ENCODE assay signal across 8 cellular contexts in genomic region chr1:87684786-87685185, GRCh38.
DNase-seq lines count a peak whose midpoint lies in the region; ATAC-seq and TF ChIP-seq lines count a peak whose summit lies in the region.

No MANE protein-coding gene starts in this region.

- peaks cover 11% of the 10 kb centered on the region for H3K27me3 ChIP-seq in H7 (ENCODE audit: control insufficient read depth, insufficient read depth, low read length)
- H3K27me3 ChIP-seq in left ventricle myocardium inferior (ENCODE audit: low read depth), result no peaks in the 10 kb centered on the region
- H3K27me3 ChIP-seq in sigmoid colon, result no peaks in the 10 kb centered on the region

- no peak for TF ChIP-seq EP300 in sigmoid colon (IDR thresholded peaks at IDR 0.05)

- no peak for TF ChIP-seq POLR2A in sigmoid colon (IDR thresholded peaks at IDR 0.05)

- DNase-seq in H7, result no peak
- DNase-seq in left ventricle myocardium inferior, result no peak
- no peak for DNase-seq in sigmoid colon
- DNase-seq in NK-92 (lab: John Stamatoyannopoulos, UW; ENCODE audit: unreplicated experiment), result no peak
- DNase-seq in germinal center (ENCODE audit: low spot score), result no peak

- H3K4me3 ChIP-seq in H7 (ENCODE audit: insufficient read depth, low read depth, low read length) (peak overlapping the region; percentile 6; the same call in 1 of the 2 replicates), left ventricle myocardium inferior (peak overlapping the region; percentile 66), sigmoid colon (peak overlapping the region in 3 of 4 donors; percentile 40 to 52 (median 48))

- peak overlapping the region; percentile 66 for H3K27ac ChIP-seq in left ventricle myocardium inferior (replicated peaks)
- H3K27ac ChIP-seq in sigmoid colon, result peak overlapping the region; percentile 5 to 77 (median 72)

- peak; percentile 32; the same call in 1 of the 3 replicates for ATAC-seq in SK-N-SH treated with all-trans-retinoic acid at 6 μM for 48 hours
- ATAC-seq in GM18511 (IDR thresholded peaks at IDR 0.05; ENCODE audit: unreplicated experiment), result no peak
- no peak for ATAC-seq in GM21526 (IDR thresholded peaks at IDR 0.05; ENCODE audit: low FRiP score, unreplicated experiment)

- 8 to 46% methylated on average over 6 of the region's 6 CpGs for WGBS in sigmoid colon, 2 donors

- TF ChIP-seq CTCF in left ventricle myocardium inferior (IDR thresholded peaks at IDR 0.05; ENCODE audit: borderline replicate concordance), result no peak
- no peak for TF ChIP-seq CTCF in sigmoid colon (IDR thresholded peaks at IDR 0.05)

- H3K9me3 ChIP-seq in left ventricle myocardium inferior (replicated peaks) (peaks cover 1% of the 10 kb centered on the region), sigmoid colon (no peaks in the 10 kb centered on the region)

- H3K36me3 ChIP-seq in H7 (replicated peaks; ENCODE audit: control insufficient read depth, insufficient read depth, low read length), result no peaks in the 10 kb centered on the region
- no peaks in the 10 kb centered on the region for H3K36me3 ChIP-seq in left ventricle myocardium inferior
- no peaks in the 10 kb centered on the region for H3K36me3 ChIP-seq in sigmoid colon

- intact Hi-C loops in left ventricle myocardium inferior (cut with micrococcal nuclease) (no loop called here), sigmoid colon (cut with DNase I) (loop anchor here (5.0 to 10.0 kb wide), 3 partner anchors 203 to 380 kb away; no protein-coding TSS in a partner anchor)

- H3K4me1 ChIP-seq in left ventricle myocardium inferior, result peaks cover 21% of the 10 kb centered on the region
- H3K4me1 ChIP-seq in sigmoid colon, result peaks cover 0 to 35% (median 30%) of the 10 kb centered on the region in 4 donors

TF ChIP-seq in SK-N-SH treated with all-trans-retinoic acid at 6 μM for 48 hours, 23 proteins besides CTCF, POLR2A, EP300 and RAD21:
- TF ChIP-seq ZFP3 (CRISPR knock-in tag; IDR thresholded peaks at IDR 0.05), result no peak
- no peak for TF ChIP-seq ZNF70 (CRISPR knock-in tag; IDR thresholded peaks at IDR 0.05)
- no peak for TF ChIP-seq TOX (CRISPR knock-in tag; IDR thresholded peaks at IDR 0.05; ENCODE audit: borderline replicate concordance)
- no peak for TF ChIP-seq ZNF8 (CRISPR knock-in tag; IDR thresholded peaks at IDR 0.05)
- TF ChIP-seq TSHZ2 (CRISPR knock-in tag; IDR thresholded peaks at IDR 0.05), result no peak
- no peak for TF ChIP-seq GLIS3 (CRISPR knock-in tag; IDR thresholded peaks at IDR 0.05)
- TF ChIP-seq ARNTL (CRISPR knock-in tag; IDR thresholded peaks at IDR 0.05; ENCODE audit: borderline replicate concordance, low read depth), result no peak
- TF ChIP-seq PATZ1 (CRISPR knock-in tag; IDR thresholded peaks at IDR 0.05; ENCODE audit: borderline replicate concordance), result no peak

Comparison
In these comparisons a context has a peak if more than half of its experiments do, and no peak if none do; other contexts are left out.
1. H3K4me3 ChIP-seq: peak in every context shown above with its lines; median percentile 66 in left ventricle myocardium inferior; 48 in sigmoid colon; 6 in H7.